Comparison of ENCODE assay signal across 16 cellular contexts in genomic region chr11:115933564-115933963, GRCh38.
DNase-seq lines count a peak whose midpoint lies in the region; ATAC-seq and TF ChIP-seq lines count a peak whose summit lies in the region.
"Had no signal": no experiment of that assay in that cellular context is flagged by ENCODE, and none has a peak within 500 bp of the region (broad histone marks: within the 10 kb centered on the region; RNA-seq: fewer than 3 reads in every experiment).

No MANE protein-coding gene starts in this region.

- no peak overlapping the region for H3K27ac Mint-ChIP-seq in nephron progenitor cell
- H3K27ac Mint-ChIP-seq: CD4-positive, alpha-beta T cell had no signal

- peaks cover 38% of the 10 kb centered on the region for H3K4me1 Mint-ChIP-seq in nephron progenitor cell

- H3K9me3 Mint-ChIP-seq in nephron progenitor cell: no peaks in the 10 kb centered on the region
- H3K9me3 Mint-ChIP-seq: CD4-positive, alpha-beta T cell; H9 had no signal

- no peak for TF ChIP-seq CTCF in nephron progenitor cell (IDR thresholded peaks at IDR 0.05)

- no peak for ATAC-seq in GM19463 (IDR thresholded peaks at IDR 0.05; ENCODE audit: unreplicated experiment)
- ATAC-seq: GM12878 had no signal

- DNase-seq in NCI-H1105 treated with DMSO at 0.1 percent for 48 hours (lab: John Stamatoyannopoulos, UW) (peak; percentile 25), NCI-H1105 (lab: John Stamatoyannopoulos, UW) (no peak), NCI-H2171 (lab: John Stamatoyannopoulos, UW) (peak; percentile 67), astrocyte of the hippocampus (ENCODE audit: low read depth, low spot score) (peak; percentile 60), renal cortical epithelial cell (ENCODE audit: low read depth) (peak; percentile 64), nephron progenitor cell (no peak), GM19240 (ENCODE audit: insufficient read length, low spot score) (no peak)
- DNase-seq: ACHN; C1 segment of cervical spinal cord; CD4-positive, alpha-beta T cell; DMS53; GOT3; H9; IMR-90 had no signal

- H3K36me3 Mint-ChIP-seq in nephron progenitor cell (ENCODE audit: low read depth): no peaks in the 10 kb centered on the region

- no peak overlapping the region for H3K4me3 Mint-ChIP-seq in nephron progenitor cell
- H3K4me3 Mint-ChIP-seq: CD4-positive, alpha-beta T cell; H9 had no signal

- no peaks in the 10 kb centered on the region for H3K27me3 Mint-ChIP-seq in nephron progenitor cell (ENCODE audit: low read depth, poor library complexity)
- H3K27me3 Mint-ChIP-seq: CD4-positive, alpha-beta T cell had no signal

Comparison
In these comparisons a context has a peak if more than half of its experiments do, and no peak if none do; other contexts are left out.
1. DNase-seq: peak in NCI-H1105 treated with DMSO at 0.1 percent for 48 hours (single experiment), NCI-H2171 (single experiment), astrocyte of the hippocampus (single experiment) and renal cortical epithelial cell (single experiment); none in NCI-H1105 (single experiment), nephron progenitor cell (single experiment) and GM19240 (single experiment).